In genomic region chr2:217703999-217704398, GRCh38 we compare ENCODE assay signal across 15 cellular contexts.
A peak's percentile ranks its signal among the peaks of the same experiment; 100 is the strongest.
DNase-seq lines count a peak whose midpoint lies in the region; ATAC-seq and TF ChIP-seq lines count a peak whose summit lies in the region.
"Had no signal": no experiment of that assay in that cellular context is flagged by ENCODE, and none has a peak within 500 bp of the region (broad histone marks: within the 10 kb centered on the region; RNA-seq: fewer than 3 reads in every experiment).

No MANE protein-coding gene starts in this region.

- intact Hi-C loops in sciatic nerve (cut with DNase I) (no loop called here), MCF 10A (cut with micrococcal nuclease) (no loop called here)

- H3K9me3 Mint-ChIP-seq in MCF 10A (ENCODE audit: unreplicated experiment), result no peaks in the 10 kb centered on the region
- H3K9me3 Mint-ChIP-seq: CD4-positive, alpha-beta T cell; H9 had no signal

- peaks cover 8% of the 10 kb centered on the region for H3K4me1 Mint-ChIP-seq in MCF 10A (ENCODE audit: insufficient read depth, unreplicated experiment)
- H3K4me1 Mint-ChIP-seq: B cell, H9 had no signal

- peak; percentile 15 for DNase-seq in NCI-H510A (lab: John Stamatoyannopoulos, UW)
- DNase-seq in NCI-H510A treated with DMSO at 0.1 percent for 48 hours (lab: John Stamatoyannopoulos, UW), result no peak
- peak; percentile 31 for DNase-seq in islet precursor cell
- no peak for DNase-seq in sciatic nerve (ENCODE audit: low spot score)
- DNase-seq in HEK293T (ENCODE audit: extremely low spot score), result no peak
- DNase-seq in GM19238 (ENCODE audit: insufficient read length, low spot score), result no peak
- no peak for DNase-seq in MCF 10A (ENCODE audit: unreplicated experiment)
- DNase-seq: C1 segment of cervical spinal cord; Calu3; CD4-positive, alpha-beta T cell; DMS 273 treated with DMSO at 0.1 percent for 48 hours; EL; GOT3; H9 had no signal

- peak; percentile 47 for ATAC-seq in sciatic nerve

- no peaks in the 10 kb centered on the region for H3K27me3 Mint-ChIP-seq in MCF 10A (ENCODE audit: insufficient read depth, unreplicated experiment)

- no peak for TF ChIP-seq CTCF in MCF 10A (IDR thresholded peaks at IDR 0.05; ENCODE audit: unreplicated experiment)

- CTCF ChIA-PET in HEK293T (lab: Yijun Ruan, JAX), result no interaction called here
- CTCF ChIA-PET in MCF 10A (lab: Yijun Ruan, JAX), result interaction anchor here (0.6 to 2.2 kb wide), 5 partner anchors 9 to 1038 kb away, joined by 3 to 10 read pairs (median 5); no protein-coding TSS in a partner anchor

- no peak overlapping the region for H3K4me3 Mint-ChIP-seq in MCF 10A (ENCODE audit: unreplicated experiment)
- H3K4me3 Mint-ChIP-seq: B cell; CD4-positive, alpha-beta T cell; H9 had no signal

- H3K36me3 Mint-ChIP-seq in MCF 10A (ENCODE audit: insufficient read depth, unreplicated experiment), result no peaks in the 10 kb centered on the region

- no peak overlapping the region for H3K27ac Mint-ChIP-seq in MCF 10A (ENCODE audit: low read depth, unreplicated experiment)
- H3K27ac Mint-ChIP-seq: B cell; CD4-positive, alpha-beta T cell; H9 had no signal

- BruUV-seq in MCF 10A (replicated peaks; lab: Mats Ljungman, UMichigan), result no TSS peak

- POLR2A ChIA-PET in HEK293T (lab: Yijun Ruan, JAX) (no interaction called here), MCF 10A (lab: Yijun Ruan, JAX) (no interaction called here)

TF ChIP-seq in HEK293T, 16 proteins besides CTCF, POLR2A, EP300 and RAD21:
- TF ChIP-seq PKNOX1 (IDR thresholded peaks at IDR 0.05) (no peak), LEF1 (IDR thresholded peaks at IDR 0.05; ENCODE audit: borderline replicate concordance) (no peak), TARDBP (IDR thresholded peaks at IDR 0.05) (no peak), HDGF (IDR thresholded peaks at IDR 0.05; ENCODE audit: borderline replicate concordance) (no peak), SUZ12 (IDR thresholded peaks at IDR 0.05) (no peak), ARNT (IDR thresholded peaks at IDR 0.05) (no peak), ZNF384 (IDR thresholded peaks at IDR 0.05) (no peak)
TF ChIP-seq in HEK293T: peak in this region for 0.

Comparison
In these comparisons a context has a peak if more than half of its experiments do, and no peak if none do; other contexts are left out.
1. DNase-seq: peak in NCI-H510A (single experiment) and islet precursor cell (single experiment); none in NCI-H510A treated with DMSO at 0.1 percent for 48 hours (single experiment), sciatic nerve (single experiment), HEK293T (single experiment), GM19238 (single experiment) and MCF 10A (single experiment).